21 cellular contexts compared by ENCODE assay signal in genomic region chr3:23128655-23129054, GRCh38.
A peak's percentile ranks its signal among the peaks of the same experiment; 100 is the strongest.
DNase-seq lines count a peak whose midpoint lies in the region; ATAC-seq, FAIRE-seq and TF ChIP-seq lines count a peak whose summit lies in the region.
"Had no signal": no experiment of that assay in that cellular context is flagged by ENCODE, and none has a peak within 500 bp of the region (broad histone marks: within the 10 kb centered on the region; RNA-seq: fewer than 3 reads in every experiment).

No MANE protein-coding gene starts in this region.

- H3K9ac ChIP-seq in HepG2 (ENCODE audit: insufficient read depth, low read depth, low read length): no peak overlapping the region
- H3K9ac ChIP-seq in keratinocyte (ENCODE audit: control insufficient read depth, extremely low read depth, insufficient read depth, low read length): no peak overlapping the region
- H3K9ac ChIP-seq in skeletal muscle tissue (ENCODE audit: low read depth in 1 of 3, low read length in 3 of 3): peak overlapping the region in 2 of 3 donors; percentile 33 to 66

- WGBS in HepG2 (ENCODE audit: low lambda C conversion rate): 6% methylated on average over 2 of the region's 2 CpGs
- WGBS in right lobe of liver (ENCODE audit: insufficient coverage, low coverage, low lambda C conversion rate, missing lambda C conversion rate): 60% methylated on average over 2 of the region's 2 CpGs

- H3K4me2 ChIP-seq in HepG2 (ENCODE audit: low read depth, low read length) (peak overlapping the region; percentile 18; the same call in 1 of the 2 replicates), keratinocyte (ENCODE audit: control insufficient read depth, extremely low read depth, insufficient read depth, low read depth, low read length) (peak overlapping the region; percentile 67)
- H3K4me2 ChIP-seq: A549 had no signal

- TF ChIP-seq CTCF in HepG2 (CRISPR knock-in tag; IDR thresholded peaks at IDR 0.05): no peak
- no peak for TF ChIP-seq CTCF in right lobe of liver (IDR thresholded peaks at IDR 0.05)
- no peak for TF ChIP-seq CTCF in keratinocyte (optimal IDR thresholded peaks at IDR 0.05 in 1 of 3, IDR thresholded peaks at IDR 0.05 in 1 of 3, conservative IDR thresholded peaks at IDR 0.05 in 1 of 3; ENCODE audit: extremely low read depth in 1 of 3, insufficient read depth in 2 of 3, low read length in 3 of 3)

- H3K36me3 Mint-ChIP-seq in activated T-helper 2 cell treated with anti-CD3 and anti-CD28 coated beads, Interferon-gamma antibody, Interleukin-2, Interleukin-4, amounts not matched to agents 10 μg/mL and 5 μg/mL and 100 μg/mL, durations not matched to agents 14 hours and 24 hours and 36 hours (ENCODE audit: low read depth): no peaks in the 10 kb centered on the region
- H3K36me3 Mint-ChIP-seq: CD14-positive monocyte had no signal

- ATAC-seq in HepG2 (no peak), right lobe of liver (no peak), HG03354 (IDR thresholded peaks at IDR 0.05; ENCODE audit: poor library complexity, severe bottlenecking, unreplicated experiment) (no peak)
- ATAC-seq: A549 had no signal

- no peaks in the 10 kb centered on the region for H3K27me3 Mint-ChIP-seq in activated T-helper 2 cell treated with anti-CD3 and anti-CD28 coated beads, Interferon-gamma antibody, Interleukin-2, Interleukin-4, amounts not matched to agents 10 μg/mL and 5 μg/mL and 100 μg/mL, durations not matched to agents 14 hours and 24 hours and 36 hours (ENCODE audit: low read depth)

- no peak for TF ChIP-seq RAD21 in HepG2 (CRISPR knock-in tag; IDR thresholded peaks at IDR 0.05)

- no peaks in the 10 kb centered on the region for H3K4me1 ChIP-seq in HepG2 (ENCODE audit: insufficient read depth, low read length)
- H3K4me1 ChIP-seq in right lobe of liver: no peaks in the 10 kb centered on the region
- H3K4me1 ChIP-seq in keratinocyte (ENCODE audit: control insufficient read depth, extremely low read depth, insufficient read depth, low read length): no peaks in the 10 kb centered on the region
- H3K4me1 ChIP-seq in skeletal muscle tissue (ENCODE audit: control insufficient read depth in 3 of 3, insufficient read depth in 3 of 3, low read length in 3 of 3): peaks cover 0 to 12% (median 2%) of the 10 kb centered on the region in 3 donors
- H3K4me1 ChIP-seq: A549 had no signal

- DNase-seq in HepG2 (ENCODE audit: low spot score): no peak
- no peak for DNase-seq in right lobe of liver
- no peak for DNase-seq in keratinocyte (ENCODE audit: low read depth, low spot score)
- no peak for DNase-seq in hepatic stellate cell (ENCODE audit: low spot score)
- DNase-seq in NCI-H2107 treated with DMSO at 0.1 percent for 48 hours (lab: John Stamatoyannopoulos, UW; ENCODE audit: unreplicated experiment): no peak
- DNase-seq in activated T-helper 2 cell treated with anti-CD3 and anti-CD28 coated beads, Interferon-gamma antibody, Interleukin-2, Interleukin-4, amounts not matched to agents 10 μg/mL and 5 μg/mL and 100 μg/mL, durations not matched to agents 14 hours and 24 hours and 36 hours (ENCODE audit: low spot score): no peak
- DNase-seq: AML-193, EL, IMR-90, Karpas-422, MG63, NCI-H1092, NCI-H146, NCI-H2107, NCI-H226, NCI-H526, SIG-M5 had no signal

- H3K27ac Mint-ChIP-seq in activated T-helper 2 cell treated with anti-CD3 and anti-CD28 coated beads, Interferon-gamma antibody, Interleukin-2, Interleukin-4, amounts not matched to agents 10 μg/mL and 5 μg/mL and 100 μg/mL, durations not matched to agents 14 hours and 24 hours and 36 hours: no peak overlapping the region
- H3K27ac Mint-ChIP-seq: CD14-positive monocyte had no signal

- no peaks in the 10 kb centered on the region for H3K9me1 ChIP-seq in keratinocyte (ENCODE audit: control insufficient read depth, extremely low read depth, insufficient read depth, low read length)

- H3K27me3 ChIP-seq in HepG2 (ENCODE audit: control insufficient read depth in 1 of 2, insufficient read depth in 2 of 2, low read length in 2 of 2) (no peaks in the 10 kb centered on the region), right lobe of liver (no peaks in the 10 kb centered on the region), keratinocyte (ENCODE audit: control insufficient read depth, extremely low read depth, insufficient read depth, low read length) (peaks cover 23% of the 10 kb centered on the region), skeletal muscle tissue (ENCODE audit: control insufficient read depth in 3 of 3, insufficient read depth in 3 of 3, low read length in 3 of 3) (no peaks in the 10 kb centered on the region)
- H3K27me3 ChIP-seq: MG63 had no signal

- dilution Hi-C loops in keratinocyte (cut with MboI; ENCODE audit: extremely low pct_ligation_motif_present, low sequenced_read_pairs): no loop called here

- no peak overlapping the region for H3K4me3 Mint-ChIP-seq in activated T-helper 2 cell treated with anti-CD3 and anti-CD28 coated beads, Interferon-gamma antibody, Interleukin-2, Interleukin-4, amounts not matched to agents 10 μg/mL and 5 μg/mL and 100 μg/mL, durations not matched to agents 14 hours and 24 hours and 36 hours (ENCODE audit: low read depth)
- H3K4me3 Mint-ChIP-seq: CD14-positive monocyte had no signal

- POLR2A ChIA-PET in HepG2 (lab: Yijun Ruan, JAX): no interaction called here

- FAIRE-seq in HepG2 (lab: Jason Lieb, UNC) (no peak), keratinocyte (lab: Jason Lieb, UNC) (no peak)
- FAIRE-seq: A549 had no signal

- H3K27ac ChIP-seq in HepG2 (ENCODE audit: extremely low read length, insufficient read depth, low read length) (no peak overlapping the region), right lobe of liver (no peak overlapping the region), keratinocyte (ENCODE audit: control insufficient read depth, insufficient read depth, low read length) (no peak overlapping the region), skeletal muscle tissue (ENCODE audit: low read depth, low read length) (peak overlapping the region; percentile 79)
- H3K27ac ChIP-seq: A549 had no signal

- in situ Hi-C loops in HepG2 (cut with HindIII; ENCODE audit: extremely low pct_ligation_motif_present, low pct_unique_long_range_greater_than_20kb): no loop called here

- H2AFZ ChIP-seq in HepG2 (ENCODE audit: low read length) (no peak overlapping the region), keratinocyte (ENCODE audit: control insufficient read depth, low read length) (no peak overlapping the region)

- no peak for TF ChIP-seq EP300 in HepG2 (IDR thresholded peaks at IDR 0.05; ENCODE audit: low read depth in 2 of 2, low read length in 2 of 2)
- no peak for TF ChIP-seq EP300 in HepG2 (CRISPR knock-in tag; IDR thresholded peaks at IDR 0.05; ENCODE audit: borderline replicate concordance)

- intact Hi-C loops in HepG2 (cut with micrococcal nuclease; ENCODE audit: unreplicated experiment) (no loop called here), right lobe of liver (cut with DNase I) (no loop called here)
- intact Hi-C loops in activated T-helper 2 cell treated with anti-CD3 and anti-CD28 coated beads, Interferon-gamma antibody, Interleukin-2, Interleukin-4, amounts not matched to agents 10 μg/mL and 5 μg/mL and 100 μg/mL, durations not matched to agents 14 hours and 24 hours and 36 hours (cut with micrococcal nuclease): no loop called here

- no TSS peak for BruUV-seq in HepG2 (replicated peaks; lab: Mats Ljungman, UMichigan)

- H3K9me3 Mint-ChIP-seq in activated T-helper 2 cell treated with anti-CD3 and anti-CD28 coated beads, Interferon-gamma antibody, Interleukin-2, Interleukin-4, amounts not matched to agents 10 μg/mL and 5 μg/mL and 100 μg/mL, durations not matched to agents 14 hours and 24 hours and 36 hours: no peaks in the 10 kb centered on the region

- H3K36me3 ChIP-seq in HepG2 (replicated peaks in 1 of 2; ENCODE audit: control insufficient read depth in 1 of 2, insufficient read depth in 2 of 2, low read length in 2 of 2): no peaks in the 10 kb centered on the region
- no peaks in the 10 kb centered on the region for H3K36me3 ChIP-seq in right lobe of liver
- H3K36me3 ChIP-seq in keratinocyte (ENCODE audit: control insufficient read depth in 2 of 2, extremely low read depth in 1 of 2, insufficient read depth in 2 of 2, low read length in 2 of 2): no peaks in the 10 kb centered on the region
- H3K36me3 ChIP-seq in skeletal muscle tissue (ENCODE audit: control insufficient read depth in 3 of 3, insufficient read depth in 3 of 3, low read length in 3 of 3): no peaks in the 10 kb centered on the region
- H3K36me3 ChIP-seq: MG63 had no signal

- H3K9me3 ChIP-seq in HepG2 (ENCODE audit: low read length) (no peaks in the 10 kb centered on the region), right lobe of liver (no peaks in the 10 kb centered on the region), keratinocyte (ENCODE audit: control insufficient read depth, low read depth, low read length) (no peaks in the 10 kb centered on the region), skeletal muscle tissue (ENCODE audit: control insufficient read depth in 3 of 3, low read length in 3 of 3) (no peaks in the 10 kb centered on the region)
- H3K9me3 ChIP-seq: A549, MG63 had no signal

- no peaks in the 10 kb centered on the region for H4K20me1 ChIP-seq in HepG2 (ENCODE audit: insufficient read depth, low read length)
- H4K20me1 ChIP-seq in keratinocyte (ENCODE audit: control insufficient read depth, extremely low read depth, insufficient read depth, low read length): no peaks in the 10 kb centered on the region

- CTCF ChIA-PET in HepG2 (lab: Yijun Ruan, JAX; ENCODE audit: low intra/inter-chr PET ratio, low total read pairs): no interaction called here

- no peaks in the 10 kb centered on the region for H3K4me1 Mint-ChIP-seq in activated T-helper 2 cell treated with anti-CD3 and anti-CD28 coated beads, Interferon-gamma antibody, Interleukin-2, Interleukin-4, amounts not matched to agents 10 μg/mL and 5 μg/mL and 100 μg/mL, durations not matched to agents 14 hours and 24 hours and 36 hours (ENCODE audit: low read depth)
- H3K4me1 Mint-ChIP-seq: CD14-positive monocyte had no signal

- H3K79me2 ChIP-seq in HepG2 (ENCODE audit: insufficient read depth, low read length) (no peaks in the 10 kb centered on the region), keratinocyte (ENCODE audit: control insufficient read depth, insufficient read depth, low read length) (no peaks in the 10 kb centered on the region)

- TF ChIP-seq POLR2A in HepG2 (IDR thresholded peaks at IDR 0.05; ENCODE audit: insufficient read depth in 1 of 2, low read depth in 2 of 2, low read length in 2 of 2) (no peak), right lobe of liver (IDR thresholded peaks at IDR 0.05) (no peak)

- H3K4me3 ChIP-seq in HepG2 (replicated peaks in 1 of 3; ENCODE audit: insufficient read depth in 1 of 3, low read depth in 2 of 3, low read length in 3 of 3) (no peak overlapping the region), right lobe of liver (no peak overlapping the region), keratinocyte (ENCODE audit: control insufficient read depth in 2 of 3, extremely low read depth in 1 of 3, insufficient read depth in 2 of 3, low read depth in 1 of 3, low read length in 3 of 3) (no peak overlapping the region), skeletal muscle tissue (ENCODE audit: low read length in 3 of 3) (peak overlapping the region; percentile 4 to 67 (median 52))
- H3K4me3 ChIP-seq: A549 had no signal

TF ChIP-seq in HepG2, 621 proteins besides CTCF, POLR2A, EP300 and RAD21:
- TF ChIP-seq SMAD9 (CRISPR knock-in tag; IDR thresholded peaks at IDR 0.05): no peak
- no peak for TF ChIP-seq ZFP1 (CRISPR knock-in tag; IDR thresholded peaks at IDR 0.05)
TF ChIP-seq in HepG2: peak in this region for 0.

Comparison
In these comparisons a context has a peak if more than half of its experiments do, and no peak if none do; other contexts are left out.
1. H3K4me3 ChIP-seq: peak in skeletal muscle tissue (3 of 3); none in HepG2 (0 of 3), right lobe of liver (0 of 3) and keratinocyte (0 of 3).
2. H3K9ac ChIP-seq: peak in skeletal muscle tissue (2 of 3); none in HepG2 (single experiment) and keratinocyte (single experiment).